Comparison of ENCODE assay signal across 13 cellular contexts in the genomic region with DNA sequence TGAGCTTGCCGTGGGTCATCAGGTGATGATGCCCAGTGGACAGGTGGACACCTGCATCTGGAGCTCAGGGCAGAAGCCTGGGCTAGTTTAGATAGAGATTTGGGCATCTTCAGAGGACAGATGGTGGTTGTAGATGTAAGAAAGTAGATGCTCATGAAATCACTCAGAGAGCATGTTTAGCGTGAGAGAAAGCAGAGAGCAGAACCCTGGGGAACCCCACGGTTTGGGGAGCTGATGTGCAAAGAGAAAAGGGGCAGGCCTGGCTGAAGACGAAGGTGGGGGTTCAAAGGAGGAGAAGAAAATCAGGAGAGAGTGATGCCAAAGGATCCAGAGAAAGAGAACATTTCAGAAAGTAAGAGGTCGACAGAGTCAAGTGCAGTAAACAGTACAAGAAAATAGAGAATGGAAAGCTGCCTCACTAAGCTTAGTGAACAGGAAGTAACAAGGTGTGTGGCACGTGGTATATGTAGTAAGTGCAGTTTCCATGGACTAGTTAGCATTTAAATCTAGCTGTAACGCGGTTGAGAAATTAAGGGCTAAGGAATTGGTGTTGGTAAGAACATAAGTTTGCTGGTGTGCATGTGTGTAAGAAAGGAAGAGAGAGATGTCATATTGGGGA. TPM values are rescaled to one million over a fixed set of nuclear protein-coding genes. Genes with fewer than 3 reads are reported as not detected.
DNase-seq lines count a peak whose midpoint lies in the region; ATAC-seq and TF ChIP-seq lines count a peak whose summit lies in the region.
"Had no signal": no experiment of that assay in that cellular context is flagged by ENCODE, and none has a peak within 500 bp of the region (broad histone marks: within the 10 kb centered on the region; RNA-seq: fewer than 3 reads in every experiment).

No MANE protein-coding gene starts in this region.

- peak overlapping the region; percentile 46 to 79 (median 57) for H3K27ac ChIP-seq in Peyer's patch
- H3K27ac ChIP-seq: A549 had no signal

- H3K27ac Mint-ChIP-seq in activated CD4-positive, alpha-beta T cell treated with anti-CD3 and anti-CD28 coated beads, Interleukin-2, amount 10 ng/mL, durations not matched to agents 24 days and 14 days = peak overlapping the region; percentile 83
- peak overlapping the region; percentile 0 to 98 (median 88) for H3K27ac Mint-ChIP-seq in naive thymus-derived CD8-positive, alpha-beta T cell
- H3K27ac Mint-ChIP-seq in nephron progenitor cell = no peak overlapping the region

- DNase-seq in activated CD4-positive, alpha-beta T cell treated with anti-CD3 and anti-CD28 coated beads, Interleukin-2, amount 10 ng/mL, durations not matched to agents 24 days and 14 days = no peak
- DNase-seq in activated CD4-positive, alpha-beta T cell treated with anti-CD3 and anti-CD28 coated beads for 1 hour = no peak
- DNase-seq in Peyer's patch (peak in 1 of 3 donors; percentile 51), activated gamma-delta T cell treated with Interleukin-2 at 50 U/mL for 16 hours (no peak), nephron progenitor cell (no peak)
- peak in 1 of 10 donors; percentile 32 for DNase-seq in naive thymus-derived CD8-positive, alpha-beta T cell
- DNase-seq: anterior cingulate cortex, NCI-H748 treated with DMSO at 0.1 percent for 48 hours had no signal

- H3K4me3 Mint-ChIP-seq in activated CD4-positive, alpha-beta T cell treated with anti-CD3 and anti-CD28 coated beads, Interleukin-2, amount 10 ng/mL, durations not matched to agents 24 days and 14 days = peak overlapping the region; percentile 13
- peak overlapping the region in 8 of 10 donors; percentile 18 to 68 (median 60) for H3K4me3 Mint-ChIP-seq in naive thymus-derived CD8-positive, alpha-beta T cell
- no peak overlapping the region for H3K4me3 Mint-ChIP-seq in nephron progenitor cell

- H3K27me3 Mint-ChIP-seq in activated CD4-positive, alpha-beta T cell treated with anti-CD3 and anti-CD28 coated beads, Interleukin-2, amount 10 ng/mL, durations not matched to agents 24 days and 14 days = no peaks in the 10 kb centered on the region
- H3K27me3 Mint-ChIP-seq in naive thymus-derived CD8-positive, alpha-beta T cell = peaks cover 0 to 8% (median 1%) of the 10 kb centered on the region in 5 donors
- H3K27me3 Mint-ChIP-seq in nephron progenitor cell (ENCODE audit: low read depth, poor library complexity) = no peaks in the 10 kb centered on the region

- POLR2A ChIA-PET in naive thymus-derived CD8-positive, alpha-beta T cell (lab: Charles Lee) = interaction anchor here (0.8 to 2.2 kb wide), 3 partner anchors 16 to 94 kb away, joined by 3 to 12 read pairs (median 5); no protein-coding TSS in a partner anchor

- H3K36me3 Mint-ChIP-seq in activated CD4-positive, alpha-beta T cell treated with anti-CD3 and anti-CD28 coated beads, Interleukin-2, amount 10 ng/mL, durations not matched to agents 24 days and 14 days (ENCODE audit: low read depth) = no peaks in the 10 kb centered on the region
- H3K36me3 Mint-ChIP-seq in naive thymus-derived CD8-positive, alpha-beta T cell = peaks cover 0 to 4% (median 2%) of the 10 kb centered on the region in 3 donors
- no peaks in the 10 kb centered on the region for H3K36me3 Mint-ChIP-seq in nephron progenitor cell (ENCODE audit: low read depth)

- no peak for TF ChIP-seq POLR2A in Peyer's patch (IDR thresholded peaks at IDR 0.05)

- H3K4me3 ChIP-seq in Peyer's patch = peak overlapping the region in 1 of 4 donors; percentile 11
- H3K4me3 ChIP-seq: A549 had no signal

- no peaks in the 10 kb centered on the region for H3K36me3 ChIP-seq in Peyer's patch

- H3K9me3 Mint-ChIP-seq in activated CD4-positive, alpha-beta T cell treated with anti-CD3 and anti-CD28 coated beads, Interleukin-2, amount 10 ng/mL, durations not matched to agents 24 days and 14 days = peaks cover 14% of the 10 kb centered on the region
- no peaks in the 10 kb centered on the region for H3K9me3 Mint-ChIP-seq in naive thymus-derived CD8-positive, alpha-beta T cell
- no peaks in the 10 kb centered on the region for H3K9me3 Mint-ChIP-seq in nephron progenitor cell

- ATAC-seq in GM21786 (IDR thresholded peaks at IDR 0.05; ENCODE audit: unreplicated experiment) (peak; percentile 61), HG02973 (IDR thresholded peaks at IDR 0.05; ENCODE audit: unreplicated experiment) (no peak)
- peak; percentile 44 to 58 for ATAC-seq in naive thymus-derived CD8-positive, alpha-beta T cell
- ATAC-seq: esophagus mucosa had no signal

- H3K27me3 ChIP-seq in Peyer's patch = no peaks in the 10 kb centered on the region

- intact Hi-C loops in activated CD4-positive, alpha-beta T cell treated with anti-CD3 and anti-CD28 coated beads, Interleukin-2, amount 10 ng/mL, durations not matched to agents 24 days and 14 days (cut with micrococcal nuclease) = no loop called here

- no peaks in the 10 kb centered on the region for H3K9me3 ChIP-seq in Peyer's patch
- H3K9me3 ChIP-seq: A549 had no signal

- H3K4me1 ChIP-seq in Peyer's patch = no peaks in the 10 kb centered on the region
- H3K4me1 ChIP-seq: A549 had no signal

- TF ChIP-seq CTCF in Peyer's patch (IDR thresholded peaks at IDR 0.05) (no peak), nephron progenitor cell (IDR thresholded peaks at IDR 0.05) (no peak)

- H3K4me1 Mint-ChIP-seq in activated CD4-positive, alpha-beta T cell treated with anti-CD3 and anti-CD28 coated beads, Interleukin-2, amount 10 ng/mL, durations not matched to agents 24 days and 14 days = peaks cover 28% of the 10 kb centered on the region
- peaks cover 12 to 34% (median 30%) of the 10 kb centered on the region in 4 donors for H3K4me1 Mint-ChIP-seq in naive thymus-derived CD8-positive, alpha-beta T cell
- H3K4me1 Mint-ChIP-seq in nephron progenitor cell = no peaks in the 10 kb centered on the region

RNA-seq across cellular contexts. Expression of gene TIGIT, which starts 13.5 kb away (rescaled TPM):
- 2.5 and 4.7 TPM in 2 replicates for total RNA-seq in activated CD4-positive, alpha-beta T cell treated with anti-CD3 and anti-CD28 coated beads, Interleukin-2, amount 10 ng/mL, durations not matched to agents 24 days and 14 days
- 1 to 10 TPM in 2 of 4 donors, under 1 TPM in 1, not detected in 1; 0.35 to 5.0 (median 2.5) TPM for total RNA-seq in Peyer's patch
- total RNA-seq in naive thymus-derived CD8-positive, alpha-beta T cell = 1 to 10 TPM; 5.0 TPM
- polyA plus RNA-seq in naive thymus-derived CD8-positive, alpha-beta T cell = 10 to 100 TPM in 1 of 3 donors, 1 to 10 TPM in 2; 1.5 to 58.2 (median 1.7) TPM
- total RNA-seq: LHCN-M2 had no signal
- polyA plus RNA-seq: A549 had no signal
